1 cellular context compared by ENCODE assay signal in genomic region chr14:22854963-22855724, GRCh38.
TF ChIP-seq lines count a peak whose summit lies in the region.

No MANE protein-coding gene starts in this region.

TF ChIP-seq in HepG2, 621 proteins besides CTCF, POLR2A, EP300 and RAD21 (continued from another document and continues in another):
- TF ChIP-seq PAXIP1 (CRISPR knock-in tag; conservative IDR thresholded peaks at IDR 0.05) (peak; percentile 45), ZBTB38 (CRISPR knock-in tag; IDR thresholded peaks at IDR 0.05) (no peak), ZNF235 (CRISPR knock-in tag; IDR thresholded peaks at IDR 0.05; ENCODE audit: borderline replicate concordance) (no peak), ZNF776 (CRISPR knock-in tag; IDR thresholded peaks at IDR 0.05) (no peak), ZNF850 (CRISPR knock-in tag; conservative IDR thresholded peaks at IDR 0.05) (no peak), HOMEZ (CRISPR knock-in tag; IDR thresholded peaks at IDR 0.05; ENCODE audit: low read depth) (no peak), SP5 (CRISPR knock-in tag; IDR thresholded peaks at IDR 0.05; ENCODE audit: borderline replicate concordance, low read depth) (no peak), KDM1A (CRISPR knock-in tag; IDR thresholded peaks at IDR 0.05) (no peak), ZNF792 (CRISPR knock-in tag; IDR thresholded peaks at IDR 0.05) (no peak; the same call in 1 of the 2 replicates), U2AF2 (IDR thresholded peaks at IDR 0.05; ENCODE audit: low read depth, low read length) (no peak), ARNT (IDR thresholded peaks at IDR 0.05) (no peak), ZNF883 (CRISPR knock-in tag; IDR thresholded peaks at IDR 0.05; ENCODE audit: not compliant biosample characterization) (no peak), AKNA (CRISPR knock-in tag; IDR thresholded peaks at IDR 0.05; ENCODE audit: borderline replicate concordance) (no peak), ZFYVE20 (CRISPR knock-in tag; IDR thresholded peaks at IDR 0.05; ENCODE audit: borderline replicate concordance, low read depth) (no peak), REXO4 (CRISPR knock-in tag; IDR thresholded peaks at IDR 0.05; ENCODE audit: borderline replicate concordance) (no peak), KAT2B (IDR thresholded peaks at IDR 0.05; ENCODE audit: borderline replicate concordance, low read depth, low read length) (no peak), MIER3 (CRISPR knock-in tag; IDR thresholded peaks at IDR 0.05; ENCODE audit: borderline replicate concordance) (no peak), GMEB1 (CRISPR knock-in tag; IDR thresholded peaks at IDR 0.05; ENCODE audit: borderline replicate concordance) (no peak), JARID2 (CRISPR knock-in tag; IDR thresholded peaks at IDR 0.05; ENCODE audit: insufficient replicate concordance) (no peak), ZNF549 (CRISPR knock-in tag; IDR thresholded peaks at IDR 0.05) (no peak), ZBTB21 (CRISPR knock-in tag; IDR thresholded peaks at IDR 0.05) (peak; percentile 40; the same call in 1 of the 2 replicates), ZNF3 (CRISPR knock-in tag; IDR thresholded peaks at IDR 0.05) (no peak), ZFX (CRISPR knock-in tag; IDR thresholded peaks at IDR 0.05; ENCODE audit: low read depth) (0 out of 2 replicates have a peak, but pooled peaks have one; percentile 11), SMAD9 (CRISPR knock-in tag; IDR thresholded peaks at IDR 0.05) (no peak), FOXA3 (CRISPR knock-in tag; IDR thresholded peaks at IDR 0.05) (peak; percentile 47; the same call in 1 of the 2 replicates), ZNF773 (CRISPR knock-in tag; IDR thresholded peaks at IDR 0.05; ENCODE audit: borderline replicate concordance) (no peak), REST (IDR thresholded peaks at IDR 0.05; ENCODE audit: borderline replicate concordance in 1 of 2, low read depth in 1 of 2, low read length in 2 of 2) (no peak), TBX3 (IDR thresholded peaks at IDR 0.05; ENCODE audit: borderline replicate concordance) (no peak), MED1 (CRISPR knock-in tag; IDR thresholded peaks at IDR 0.05) (peak; percentile 50), GABPB1 (CRISPR knock-in tag; IDR thresholded peaks at IDR 0.05) (no peak), ZNF264 (CRISPR knock-in tag; IDR thresholded peaks at IDR 0.05) (no peak), MLLT10 (CRISPR knock-in tag; IDR thresholded peaks at IDR 0.05) (no peak), MZF1 (CRISPR knock-in tag; IDR thresholded peaks at IDR 0.05; ENCODE audit: borderline replicate concordance) (no peak), WIZ (CRISPR knock-in tag; IDR thresholded peaks at IDR 0.05) (no peak), KDM2A (CRISPR knock-in tag; IDR thresholded peaks at IDR 0.05; ENCODE audit: borderline replicate concordance, low read depth) (no peak), MIER2 (CRISPR knock-in tag; IDR thresholded peaks at IDR 0.05) (no peak), ZNF629 (CRISPR knock-in tag; conservative IDR thresholded peaks at IDR 0.05) (peak; percentile 44; the same call in 1 of the 2 replicates), ZNF33A (CRISPR knock-in tag; IDR thresholded peaks at IDR 0.05; ENCODE audit: borderline replicate concordance) (no peak), FOXM1 (CRISPR knock-in tag; IDR thresholded peaks at IDR 0.05) (no peak), ZNF761 (CRISPR knock-in tag; conservative IDR thresholded peaks at IDR 0.05) (no peak)
- TF ChIP-seq, protein P1, sequence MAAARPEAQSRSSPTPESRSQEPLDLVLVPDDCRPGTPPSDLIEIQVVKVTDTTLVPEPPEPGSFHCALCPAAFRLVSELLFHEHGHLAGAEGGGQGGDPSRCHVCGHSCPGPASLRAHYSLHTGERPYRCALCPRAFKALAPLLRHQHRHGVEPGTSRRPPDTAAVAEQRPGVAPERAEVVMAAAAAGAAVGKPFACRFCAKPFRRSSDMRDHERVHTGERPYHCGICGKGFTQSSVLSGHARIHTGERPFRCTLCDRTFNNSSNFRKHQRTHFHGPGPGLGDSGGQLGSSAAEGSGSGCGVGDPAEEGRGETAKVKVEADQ (CRISPR knock-in tag; IDR thresholded peaks at IDR 0.05; ENCODE audit: borderline replicate concordance): no peak
- TF ChIP-seq, protein P2, sequence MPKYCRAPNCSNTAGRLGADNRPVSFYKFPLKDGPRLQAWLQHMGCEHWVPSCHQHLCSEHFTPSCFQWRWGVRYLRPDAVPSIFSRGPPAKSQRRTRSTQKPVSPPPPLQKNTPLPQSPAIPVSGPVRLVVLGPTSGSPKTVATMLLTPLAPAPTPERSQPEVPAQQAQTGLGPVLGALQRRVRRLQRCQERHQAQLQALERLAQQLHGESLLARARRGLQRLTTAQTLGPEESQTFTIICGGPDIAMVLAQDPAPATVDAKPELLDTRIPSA (CRISPR knock-in tag; IDR thresholded peaks at IDR 0.05; ENCODE audit: borderline replicate concordance): no peak
- TF ChIP-seq, protein P3, sequence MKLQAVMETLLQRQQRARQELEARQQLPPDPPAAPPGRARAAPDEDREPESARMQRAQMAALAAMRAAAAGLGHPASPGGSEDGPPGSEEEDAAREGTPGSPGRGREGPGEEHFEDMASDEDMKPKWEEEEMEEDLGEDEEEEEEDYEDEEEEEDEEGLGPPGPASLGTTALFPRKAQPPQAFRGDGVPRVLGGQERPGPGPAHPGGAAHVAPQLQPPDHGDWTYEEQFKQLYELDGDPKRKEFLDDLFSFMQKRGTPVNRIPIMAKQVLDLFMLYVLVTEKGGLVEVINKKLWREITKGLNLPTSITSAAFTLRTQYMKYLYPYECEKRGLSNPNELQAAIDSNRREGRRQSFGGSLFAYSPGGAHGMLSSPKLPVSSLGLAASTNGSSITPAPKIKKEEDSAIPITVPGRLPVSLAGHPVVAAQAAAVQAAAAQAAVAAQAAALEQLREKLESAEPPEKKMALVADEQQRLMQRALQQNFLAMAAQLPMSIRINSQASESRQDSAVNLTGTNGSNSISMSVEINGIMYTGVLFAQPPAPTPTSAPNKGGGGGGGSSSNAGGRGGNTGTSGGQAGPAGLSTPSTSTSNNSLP (IDR thresholded peaks at IDR 0.05; ENCODE audit: low read depth, low read length): peak; percentile 59; the same call in 1 of the 2 replicates
